In genomic region chr5:56900858-56901578, GRCh38 we compare ENCODE assay signal across 8 cellular contexts. TPM values are rescaled to one million over a fixed set of nuclear protein-coding genes. Genes with fewer than 3 reads are reported as not detected.
DNase-seq lines count a peak whose midpoint lies in the region; ATAC-seq and TF ChIP-seq lines count a peak whose summit lies in the region.

No MANE protein-coding gene starts in this region.

- no peaks in the 10 kb centered on the region for H3K27me3 ChIP-seq in WERI-Rb-1 (ENCODE audit: insufficient read depth, low read depth, severe bottlenecking)
- H3K27me3 ChIP-seq in osteoblast (ENCODE audit: insufficient read depth, low read length), result no peaks in the 10 kb centered on the region

- H3K36me3 ChIP-seq in WERI-Rb-1 (no peaks in the 10 kb centered on the region), osteoblast (ENCODE audit: insufficient read depth, low read length) (no peaks in the 10 kb centered on the region)

- peak; percentile 62 for DNase-seq in AG20443 (ENCODE audit: low spot score)
- DNase-seq in ELR (ENCODE audit: low read depth), result peak; percentile 59
- peak; percentile 3 for DNase-seq in NCI-H1092 (lab: John Stamatoyannopoulos, UW)
- peak; percentile 17 for DNase-seq in WERI-Rb-1
- DNase-seq in fibroblast of pulmonary artery (ENCODE audit: low read depth), result peak; percentile 62
- peak; percentile 6 for DNase-seq in osteoblast (ENCODE audit: insufficient read length, low spot score, missing footprints)
- no peak for DNase-seq in NCI-H1048 (lab: John Stamatoyannopoulos, UW)

- H4K20me1 ChIP-seq in osteoblast (ENCODE audit: insufficient read depth, low read length), result no peaks in the 10 kb centered on the region

- H3K9me3 ChIP-seq in WERI-Rb-1 (ENCODE audit: severe bottlenecking) (no peaks in the 10 kb centered on the region), osteoblast (ENCODE audit: low read depth, low read length) (no peaks in the 10 kb centered on the region)

- no peak overlapping the region for H3K27ac ChIP-seq in WERI-Rb-1
- no peak overlapping the region for H3K27ac ChIP-seq in osteoblast (ENCODE audit: low read depth, low read length)

- H3K4me2 ChIP-seq in osteoblast (ENCODE audit: insufficient read depth, low read length), result peak overlapping the region; percentile 84

- no peaks in the 10 kb centered on the region for H3K79me2 ChIP-seq in osteoblast (ENCODE audit: insufficient read depth, low read length)

- ATAC-seq in HG02870 (IDR thresholded peaks at IDR 0.05; ENCODE audit: unreplicated experiment), result no peak

- H3K4me1 ChIP-seq in osteoblast (ENCODE audit: insufficient read depth, low read length), result peaks cover 7% of the 10 kb centered on the region

- peak overlapping the region; percentile 39 for H2AFZ ChIP-seq in osteoblast (ENCODE audit: low read length)

- TF ChIP-seq CTCF in WERI-Rb-1 (IDR thresholded peaks at IDR 0.05; ENCODE audit: low read depth, low read length) (peak; percentile 52; the same call in 1 of the 2 replicates), fibroblast of pulmonary artery (IDR thresholded peaks at IDR 0.05; ENCODE audit: low read length, missing control alignments) (peak; percentile 70), osteoblast (IDR thresholded peaks at IDR 0.05; ENCODE audit: extremely low read depth, low read depth, low read length) (peak; percentile 73)

- no peak overlapping the region for H3K4me3 ChIP-seq in WERI-Rb-1 (ENCODE audit: low read depth, low read length)
- H3K4me3 ChIP-seq in fibroblast of pulmonary artery (replicated peaks; ENCODE audit: low read depth, low read length), result no peak overlapping the region
- peak overlapping the region; percentile 57 for H3K4me3 ChIP-seq in osteoblast (ENCODE audit: insufficient read depth, low read length)

RNA-seq across cellular contexts. Expression of gene SETD9, which starts 8.4 kb away (rescaled TPM):
- 11.2 and 13.6 TPM in 2 replicates for total RNA-seq in osteoblast

RNA-seq across cellular contexts. Expression of gene MIER3, which starts 50.9 kb away (rescaled TPM):
- 19.2 and 29.7 TPM in 2 replicates for total RNA-seq in osteoblast
